18 cellular contexts compared by ENCODE assay signal in genomic region chr1:5856246-5856815, GRCh38.
DNase-seq lines count a peak whose midpoint lies in the region; ATAC-seq and TF ChIP-seq lines count a peak whose summit lies in the region.
"Had no signal": no experiment of that assay in that cellular context is flagged by ENCODE, and none has a peak within 500 bp of the region (broad histone marks: within the 10 kb centered on the region; RNA-seq: fewer than 3 reads in every experiment).

No MANE protein-coding gene starts in this region.

- TF ChIP-seq CTCF in adrenal gland (IDR thresholded peaks at IDR 0.05) (no peak), fibroblast of pulmonary artery (IDR thresholded peaks at IDR 0.05; ENCODE audit: low read length, missing control alignments) (no peak), osteoblast (IDR thresholded peaks at IDR 0.05; ENCODE audit: extremely low read depth, low read depth, low read length) (no peak)

- no peaks in the 10 kb centered on the region for H4K20me1 ChIP-seq in osteoblast (ENCODE audit: insufficient read depth, low read length)

- WGBS in adrenal gland, 4 donors: 43 to 63% (median 54%) methylated on average over 13 to 16 of the region's 16 CpGs

- H3K27ac ChIP-seq in adrenal gland: no peak overlapping the region
- no peak overlapping the region for H3K27ac ChIP-seq in osteoblast (ENCODE audit: low read depth, low read length)
- H3K27ac ChIP-seq: heart left ventricle, HL-60, KMS-11 had no signal

- H3K4me3 ChIP-seq in adrenal gland (peak overlapping the region in 1 of 4 donors; percentile 27), fibroblast of pulmonary artery (replicated peaks; ENCODE audit: low read depth, low read length) (no peak overlapping the region), osteoblast (ENCODE audit: insufficient read depth, low read length) (no peak overlapping the region)
- H3K4me3 ChIP-seq: heart left ventricle had no signal

- H3K4me1 ChIP-seq in adrenal gland (replicated peaks in 1 of 2) (no peaks in the 10 kb centered on the region), osteoblast (ENCODE audit: insufficient read depth, low read length) (no peaks in the 10 kb centered on the region)
- H3K4me1 ChIP-seq: heart left ventricle had no signal

- intact Hi-C loops in adrenal gland (cut with DNase I): no loop called here
- intact Hi-C loops in cardiac septum (cut with DNase I): no loop called here

- H3K4me2 ChIP-seq in osteoblast (ENCODE audit: insufficient read depth, low read length): no peak overlapping the region
- H3K4me2 ChIP-seq: KMS-11 had no signal

- ATAC-seq in GM21717 (IDR thresholded peaks at IDR 0.05; ENCODE audit: unreplicated experiment): no peak
- ATAC-seq: activated T-cell treated with anti-CD3 and anti-CD28 coated beads, Interleukin-2, amount 50 U/mL, for 72 hours; heart left ventricle had no signal

- H3K27me3 ChIP-seq in adrenal gland: no peaks in the 10 kb centered on the region
- no peaks in the 10 kb centered on the region for H3K27me3 ChIP-seq in osteoblast (ENCODE audit: insufficient read depth, low read length)

- H3K36me3 ChIP-seq in adrenal gland (replicated peaks in 1 of 2) (no peaks in the 10 kb centered on the region), osteoblast (ENCODE audit: insufficient read depth, low read length) (no peaks in the 10 kb centered on the region)

- H3K9me3 ChIP-seq in adrenal gland (replicated peaks in 1 of 3) (no peaks in the 10 kb centered on the region), osteoblast (ENCODE audit: low read depth, low read length) (no peaks in the 10 kb centered on the region)
- H3K9me3 ChIP-seq: heart left ventricle had no signal

- no peaks in the 10 kb centered on the region for H3K79me2 ChIP-seq in osteoblast (ENCODE audit: insufficient read depth, low read length)

- no peak overlapping the region for H2AFZ ChIP-seq in osteoblast (ENCODE audit: low read length)

- peak; percentile 41 for DNase-seq in HT1080 (ENCODE audit: low read depth)
- peak in 5 of 7 donors; percentile 26 to 42 (median 30) for DNase-seq in adrenal gland
- peak; percentile 33 for DNase-seq in fibroblast of pulmonary artery (ENCODE audit: low read depth)
- DNase-seq in osteoblast (ENCODE audit: insufficient read length, low spot score, missing footprints): peak; percentile 94
- no peak for DNase-seq in nucleus accumbens (lab: John Stamatoyannopoulos, UW)
- no peak for DNase-seq in cardiac septum (ENCODE audit: low spot score)
- no peak for DNase-seq in inferior parietal cortex (ENCODE audit: extremely low spot score)
- DNase-seq: activated CD4-positive, CD25-positive, alpha-beta regulatory T cell; activated T-cell treated with anti-CD3 and anti-CD28 coated beads, Interleukin-2, amount 50 U/mL, for 72 hours; caudate nucleus; heart left ventricle; midbrain; NCI-H1105 treated with DMSO at 0.1 percent for 48 hours; NCI-H526 treated with DMSO at 0.1 percent for 48 hours; retina had no signal

- no peak for TF ChIP-seq POLR2A in adrenal gland (IDR thresholded peaks at IDR 0.05)

Comparison
In these comparisons a context has a peak if more than half of its experiments do, and no peak if none do; other contexts are left out.
1. DNase-seq: peak in HT1080 (single experiment), adrenal gland (5 of 7), fibroblast of pulmonary artery (single experiment) and osteoblast (single experiment); none in nucleus accumbens (0 of 56), cardiac septum (single experiment) and inferior parietal cortex (single experiment).